Comparison of ENCODE assay signal across 18 cellular contexts in the genomic region with DNA sequence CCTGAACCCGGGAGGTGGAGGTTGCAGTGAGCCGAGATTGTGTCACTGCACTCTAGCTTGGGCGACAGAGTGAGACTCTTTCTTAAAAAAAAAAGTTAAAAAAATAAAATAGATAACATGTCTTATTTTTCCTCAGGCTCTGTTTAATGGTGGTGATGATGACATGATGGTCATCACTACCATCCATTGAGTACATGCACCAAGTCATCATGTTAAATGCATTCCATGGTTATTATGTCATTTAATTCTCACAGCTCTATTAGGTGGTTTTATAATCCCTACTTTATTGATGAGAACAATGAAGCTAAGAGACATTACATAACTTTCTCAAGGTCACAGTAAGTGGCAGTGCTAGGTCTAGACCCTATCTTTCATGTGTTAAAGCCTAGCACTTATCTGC. TPM values are rescaled to one million over a fixed set of nuclear protein-coding genes. Genes with fewer than 3 reads are reported as not detected.
DNase-seq lines count a peak whose midpoint lies in the region; ATAC-seq and TF ChIP-seq lines count a peak whose summit lies in the region.
"Had no signal": no experiment of that assay in that cellular context is flagged by ENCODE, and none has a peak within 500 bp of the region (broad histone marks: within the 10 kb centered on the region; RNA-seq: fewer than 3 reads in every experiment).

No MANE protein-coding gene starts in this region.

- H3K27ac ChIP-seq in A673 (ENCODE audit: low read depth, low read length, poor library complexity, severe bottlenecking), result no peak overlapping the region
- no peak overlapping the region for H3K27ac ChIP-seq in HEK293 (ENCODE audit: extremely low read depth, low read depth, low read length)
- no peak overlapping the region for H3K27ac ChIP-seq in RWPE2 (ENCODE audit: poor library complexity, severe bottlenecking)
- H3K27ac ChIP-seq in foreskin keratinocyte, result no peak overlapping the region
- H3K27ac ChIP-seq in testis, result no peak overlapping the region
- H3K27ac ChIP-seq: KMS-11, Peyer's patch, SJSA1 had no signal

- TF ChIP-seq POLR2A in testis (IDR thresholded peaks at IDR 0.05), result no peak

- peak; percentile 38; the same call in 1 of the 3 replicates for ATAC-seq in RWPE2 (ENCODE audit: low read depth)
- ATAC-seq in foreskin keratinocyte, result peak; percentile 61
- no peak for ATAC-seq in GM21528 (IDR thresholded peaks at IDR 0.05; ENCODE audit: low FRiP score, unreplicated experiment)
- ATAC-seq: HepG2 had no signal

- POLR2A ChIA-PET in A673 (lab: Charles Lee; ENCODE audit: low non-redundant PET) (no interaction called here), HEK293 (lab: Yijun Ruan, JAX) (no interaction called here)

- H3K27me3 ChIP-seq in A673 (replicated peaks; ENCODE audit: insufficient read depth, low read depth, low read length, poor library complexity) (no peaks in the 10 kb centered on the region), RWPE2 (ENCODE audit: insufficient read depth, poor library complexity, severe bottlenecking) (no peaks in the 10 kb centered on the region), foreskin keratinocyte (no peaks in the 10 kb centered on the region), testis (no peaks in the 10 kb centered on the region)
- H3K27me3 ChIP-seq: Peyer's patch had no signal

- TF ChIP-seq CTCF in A673 (conservative IDR thresholded peaks at IDR 0.05; ENCODE audit: low read depth, low read length), result no peak
- no peak for TF ChIP-seq CTCF in HEK293 (tag by site-specific recombination; IDR thresholded peaks at IDR 0.05)
- TF ChIP-seq CTCF in RWPE2 (IDR thresholded peaks at IDR 0.05; ENCODE audit: poor library complexity, severe bottlenecking), result no peak
- TF ChIP-seq CTCF in foreskin keratinocyte (conservative IDR thresholded peaks at IDR 0.05), result no peak
- no peak for TF ChIP-seq CTCF in testis (IDR thresholded peaks at IDR 0.05)

- H3K4me3 ChIP-seq in A673 (ENCODE audit: low read depth, low read length, poor library complexity, severe bottlenecking) (no peak overlapping the region), HEK293 (ENCODE audit: low read depth, low read length) (no peak overlapping the region), RWPE2 (ENCODE audit: severe bottlenecking) (no peak overlapping the region), testis (no peak overlapping the region)
- H3K4me3 ChIP-seq: Peyer's patch, SJSA1 had no signal

- intact Hi-C loops in A673 (cut with micrococcal nuclease; ENCODE audit: unreplicated experiment), result no loop called here
- intact Hi-C loops in testis (cut with DNase I; ENCODE audit: low total_unique reads), result no loop called here

- BruUV-seq in A673 (replicated peaks; lab: Mats Ljungman, UMichigan), result no TSS peak

- no peaks in the 10 kb centered on the region for H3K36me3 ChIP-seq in A673 (ENCODE audit: insufficient read depth, low read length, poor library complexity, severe bottlenecking)
- H3K36me3 ChIP-seq in HEK293 (ENCODE audit: control insufficient read depth in 2 of 2, insufficient read depth in 1 of 2, low read length in 2 of 2), result peaks cover 0 to 6% of the 10 kb centered on the region in 2 experiments; a peak in 1 of 3 replicates
- H3K36me3 ChIP-seq in RWPE2 (ENCODE audit: low read depth), result peaks cover 21% of the 10 kb centered on the region
- no peaks in the 10 kb centered on the region for H3K36me3 ChIP-seq in testis (ENCODE audit: low read depth, missing control alignments)
- H3K36me3 ChIP-seq: Peyer's patch, SJSA1 had no signal

- DNase-seq in A673 (ENCODE audit: low spot score) (peak; percentile 37), RWPE2 (ENCODE audit: low spot score) (no peak), foreskin keratinocyte (peak; percentile 25 to 56), testis (no peak), NCI-H526 treated with DMSO at 0.1 percent for 48 hours (lab: John Stamatoyannopoulos, UW) (no peak), anterior cingulate cortex (lab: John Stamatoyannopoulos, UW) (no peak)
- DNase-seq: DMS79 treated with DMSO at 0.1 percent for 48 hours, NCI-H187 treated with DMSO at 0.1 percent for 48 hours, NCI-H2171, NCI-H510A, Peyer's patch had no signal

- H3K4me1 ChIP-seq in A673 (ENCODE audit: insufficient read depth, low read length, poor library complexity, severe bottlenecking) (peaks cover 28% of the 10 kb centered on the region), HEK293 (ENCODE audit: control insufficient read depth, insufficient read depth, low read length) (no peaks in the 10 kb centered on the region), RWPE2 (ENCODE audit: insufficient read depth, poor library complexity, severe bottlenecking) (peaks cover 12% of the 10 kb centered on the region), foreskin keratinocyte (peaks cover 18% of the 10 kb centered on the region), testis (no peaks in the 10 kb centered on the region)
- H3K4me1 ChIP-seq: Peyer's patch, SJSA1 had no signal

- no peaks in the 10 kb centered on the region for H3K9me3 ChIP-seq in A673 (ENCODE audit: low read depth, low read length, poor library complexity, severe bottlenecking)
- no peaks in the 10 kb centered on the region for H3K9me3 ChIP-seq in HEK293 (ENCODE audit: control insufficient read depth, insufficient read depth, low read depth, low read length)
- H3K9me3 ChIP-seq in RWPE2 (ENCODE audit: severe bottlenecking), result no peaks in the 10 kb centered on the region
- no peaks in the 10 kb centered on the region for H3K9me3 ChIP-seq in testis
- H3K9me3 ChIP-seq: Peyer's patch, SJSA1 had no signal

- WGBS in testis, 2 donors, result 91 to 96% methylated on average over 3 of the region's 3 CpGs

- CTCF ChIA-PET in A673 (lab: Charles Lee) (no interaction called here), HEK293 (lab: Yijun Ruan, JAX) (interaction anchor here (0.6 kb wide), 1 partner anchor 74 kb away, joined by 5 read pairs; no protein-coding TSS in a partner anchor)

TF ChIP-seq in HEK293, 187 proteins besides CTCF, POLR2A, EP300 and RAD21:
- TF ChIP-seq GLI2 (tag by site-specific recombination; IDR thresholded peaks at IDR 0.05; ENCODE audit: borderline replicate concordance, low read depth) (no peak), ZNF155 (tag by site-specific recombination; IDR thresholded peaks at IDR 0.05) (no peak)
- TF ChIP-seq, protein P1, sequence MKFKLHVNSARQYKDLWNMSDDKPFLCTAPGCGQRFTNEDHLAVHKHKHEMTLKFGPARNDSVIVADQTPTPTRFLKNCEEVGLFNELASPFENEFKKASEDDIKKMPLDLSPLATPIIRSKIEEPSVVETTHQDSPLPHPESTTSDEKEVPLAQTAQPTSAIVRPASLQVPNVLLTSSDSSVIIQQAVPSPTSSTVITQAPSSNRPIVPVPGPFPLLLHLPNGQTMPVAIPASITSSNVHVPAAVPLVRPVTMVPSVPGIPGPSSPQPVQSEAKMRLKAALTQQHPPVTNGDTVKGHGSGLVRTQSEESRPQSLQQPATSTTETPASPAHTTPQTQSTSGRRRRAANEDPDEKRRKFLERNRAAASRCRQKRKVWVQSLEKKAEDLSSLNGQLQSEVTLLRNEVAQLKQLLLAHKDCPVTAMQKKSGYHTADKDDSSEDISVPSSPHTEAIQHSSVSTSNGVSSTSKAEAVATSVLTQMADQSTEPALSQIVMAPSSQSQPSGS (tag by site-specific recombination; IDR thresholded peaks at IDR 0.05; ENCODE audit: low read depth), result peak; percentile 22; the same call in 1 of the 2 replicates
- TF ChIP-seq, protein P2, sequence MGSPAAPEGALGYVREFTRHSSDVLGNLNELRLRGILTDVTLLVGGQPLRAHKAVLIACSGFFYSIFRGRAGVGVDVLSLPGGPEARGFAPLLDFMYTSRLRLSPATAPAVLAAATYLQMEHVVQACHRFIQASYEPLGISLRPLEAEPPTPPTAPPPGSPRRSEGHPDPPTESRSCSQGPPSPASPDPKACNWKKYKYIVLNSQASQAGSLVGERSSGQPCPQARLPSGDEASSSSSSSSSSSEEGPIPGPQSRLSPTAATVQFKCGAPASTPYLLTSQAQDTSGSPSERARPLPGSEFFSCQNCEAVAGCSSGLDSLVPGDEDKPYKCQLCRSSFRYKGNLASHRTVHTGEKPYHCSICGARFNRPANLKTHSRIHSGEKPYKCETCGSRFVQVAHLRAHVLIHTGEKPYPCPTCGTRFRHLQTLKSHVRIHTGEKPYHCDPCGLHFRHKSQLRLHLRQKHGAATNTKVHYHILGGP (tag by site-specific recombination; IDR thresholded peaks at IDR 0.05), result no peak

RNA-seq across cellular contexts. Expression of a gene that starts 34.4 kb away (rescaled TPM):
- total RNA-seq in A673 (2021) (2.7 and 4.8 TPM in 2 replicates), foreskin keratinocyte (0.07 TPM in 2 replicates), testis (1 to 10 TPM; 1.8 to 3.8 TPM)
- polyA plus RNA-seq in foreskin keratinocyte (0.01 TPM in 1 of 2 replicates, not detected in the other), testis (ENCODE audit: insufficient read depth, low read depth, low replicate concordance) (0.37 TPM)
- total RNA-seq: H4, SJSA1 had no signal
- polyA plus RNA-seq: CD14-positive monocyte had no signal

Comparison
In these comparisons a context has a peak if more than half of its experiments do, and no peak if none do; other contexts are left out.
1. DNase-seq: peak in A673 (single experiment) and foreskin keratinocyte (2 of 2); none in RWPE2 (single experiment), testis (single experiment), NCI-H526 treated with DMSO at 0.1 percent for 48 hours (single experiment) and anterior cingulate cortex (0 of 58).